8 cellular contexts compared by ENCODE assay signal in genomic region chr5:108381955-108382783, GRCh38. TPM values are rescaled to one million over a fixed set of nuclear protein-coding genes. Genes with fewer than 3 reads are reported as not detected.
DNase-seq lines count a peak whose midpoint lies in the region; ATAC-seq and TF ChIP-seq lines count a peak whose summit lies in the region.

Gene FBXL17 (minus strand): TSS chr5:108382098.

- H3K36me3 ChIP-seq in HUES64 (ENCODE audit: insufficient read depth, low read length) (no peaks in the 10 kb centered on the region), OCI-LY7 (ENCODE audit: insufficient read depth, low read length) (peaks cover 4% of the 10 kb centered on the region; the same call in 1 of the 2 replicates)

- ATAC-seq in GM21447 (IDR thresholded peaks at IDR 0.05; ENCODE audit: unreplicated experiment): peak; percentile 69

- no peak for TF ChIP-seq CTCF in OCI-LY7 (conservative IDR thresholded peaks at IDR 0.05; ENCODE audit: low read length)
- no peak for TF ChIP-seq CTCF in epithelial cell of esophagus (IDR thresholded peaks at IDR 0.05; ENCODE audit: insufficient read depth, low read depth, low read length, missing control alignments)

- H3K79me2 ChIP-seq in OCI-LY7 (ENCODE audit: insufficient read depth, low read depth, low read length): peaks cover 33% of the 10 kb centered on the region; the same call in 1 of the 2 replicates

- H3K27ac ChIP-seq in HUES64 (ENCODE audit: low read depth, low read length): peak within 1 kb of the TSS; percentile 97
- peak within 1 kb of the TSS; percentile 92 for H3K27ac ChIP-seq in OCI-LY7 (ENCODE audit: low read depth, low read length, poor library complexity, severe bottlenecking)

- intact Hi-C loops in OCI-LY7 (cut with micrococcal nuclease; ENCODE audit: unreplicated experiment): loop anchor here (1.0 to 10.0 kb wide), 5 partner anchors 363 to 1539 kb away; partner anchors contain the start of gene FER

- peaks cover 22% of the 10 kb centered on the region; the same call in 1 of the 2 replicates for H3K4me1 ChIP-seq in HUES64 (ENCODE audit: insufficient read depth, low read length)
- peaks cover 28% of the 10 kb centered on the region for H3K4me1 ChIP-seq in OCI-LY7 (ENCODE audit: insufficient read depth, low read length, poor library complexity, severe bottlenecking)
- H3K4me1 ChIP-seq in mononuclear cell (ENCODE audit: insufficient read depth, low read length): peaks cover 25% of the 10 kb centered on the region

- BruUV-seq in OCI-LY7 (replicated peaks; lab: Mats Ljungman, UMichigan): no TSS peak

- DNase-seq in D341Med (ENCODE audit: low spot score) (peak; percentile 89), OCI-LY7 (ENCODE audit: low spot score) (peak; percentile 96), activated T-cell treated with anti-CD3 and anti-CD28 coated beads for 24 hours (ENCODE audit: low read depth) (peak; percentile 85), epithelial cell of esophagus (ENCODE audit: low read depth) (peak; percentile 88)
- DNase-seq in stimulated activated CD8-positive, alpha-beta memory T cell treated with anti-CD3 and anti-CD28 coated beads, Interleukin-4, amount 100 ng/mL, for 24 hours (ENCODE audit: low read depth): peak; percentile 80

- 1% methylated on average over 82 of the region's 82 CpGs for WGBS in HUES64

- H3K27me3 ChIP-seq in HUES64 (ENCODE audit: insufficient read depth, low read length) (no peaks in the 10 kb centered on the region), mononuclear cell (ENCODE audit: insufficient read depth, low read length) (no peaks in the 10 kb centered on the region)

- CTCF ChIA-PET in OCI-LY7 (lab: Charles Lee; ENCODE audit: unreplicated experiment): no interaction called here

- H3K9me2 ChIP-seq in OCI-LY7 (ENCODE audit: insufficient read depth, low read length): no peaks in the 10 kb centered on the region

- no peaks in the 10 kb centered on the region for H4K20me1 ChIP-seq in OCI-LY7 (ENCODE audit: insufficient read depth, low read length)

- POLR2A ChIA-PET in OCI-LY7 (lab: Charles Lee): interaction anchor here (0.6 to 1.3 kb wide), 5 partner anchors 10 to 127 kb away, joined by 3 to 4 read pairs (median 3); no protein-coding TSS in a partner anchor

- H3K4me2 ChIP-seq in OCI-LY7 (ENCODE audit: low read length): peak within 1 kb of the TSS; percentile 91

- H3K9ac ChIP-seq in HUES64 (ENCODE audit: low read depth, low read length): peak within 1 kb of the TSS; percentile 94

- H3K4me3 ChIP-seq in HUES64 (ENCODE audit: low read length) (peak within 1 kb of the TSS; percentile 97), OCI-LY7 (ENCODE audit: low read depth, low read length, poor library complexity, severe bottlenecking) (peak within 1 kb of the TSS; percentile 92), epithelial cell of esophagus (ENCODE audit: low read length) (peak within 1 kb of the TSS; percentile 80), mononuclear cell (ENCODE audit: low read length) (peak within 1 kb of the TSS; percentile 83)

- peak within 1 kb of the TSS; percentile 91 for H2AFZ ChIP-seq in OCI-LY7 (ENCODE audit: low read length)

- H3K9me3 ChIP-seq in HUES64 (ENCODE audit: insufficient read depth, low read depth, low read length): no peaks in the 10 kb centered on the region
- 0 out of 2 replicates have a peak, but pooled peaks cover under 1% of the 10 kb centered on the region for H3K9me3 ChIP-seq in OCI-LY7 (ENCODE audit: low read length)
- no peaks in the 10 kb centered on the region for H3K9me3 ChIP-seq in mononuclear cell (ENCODE audit: low read depth, low read length)

RNA-seq across cellular contexts. Expression of gene FBXL17, which starts in this region (rescaled TPM):
- 3.0 TPM for polyA plus RNA-seq in HUES64 (2013, experiment 1 of 2)
- polyA plus RNA-seq in HUES64 (2013, experiment 2 of 2): 5.5 TPM
- total RNA-seq in OCI-LY7 (2014; rRNA removed; shearing (Covaris generic)): 10.2 TPM in 2 replicates
- total RNA-seq in OCI-LY7 (2022): 20.5 and 21.6 TPM in 2 replicates
- total RNA-seq in mononuclear cell: 19.3 TPM

Comparison
In these comparisons a context has a peak if more than half of its experiments do, and no peak if none do; other contexts are left out.
1. Peak in every context shown above with its lines: DNase-seq, ATAC-seq, H3K4me3 ChIP-seq and H3K27ac ChIP-seq.